ENCODE assay signal across 8 cellular contexts in genomic region chr5:78899922-78900362, GRCh38.
DNase-seq lines count a peak whose midpoint lies in the region; ATAC-seq lines count a peak whose summit lies in the region.

No MANE protein-coding gene starts in this region.

- no peaks in the 10 kb centered on the region for H3K4me1 ChIP-seq in aorta (ENCODE audit: control insufficient read depth in 1 of 2, insufficient read depth in 2 of 2, low read length in 2 of 2)

- no peak overlapping the region for H3K27ac ChIP-seq in aorta (ENCODE audit: low read depth in 1 of 2, low read length in 2 of 2)

- H3K4me3 ChIP-seq in aorta (ENCODE audit: low read length in 2 of 2), result no peak overlapping the region

- H3K9me3 ChIP-seq in aorta (ENCODE audit: control insufficient read depth, low read length), result peaks cover 2% of the 10 kb centered on the region

- no peak for ATAC-seq in GM21576 (IDR thresholded peaks at IDR 0.05; ENCODE audit: unreplicated experiment)
- no peak for ATAC-seq in GM18858 (IDR thresholded peaks at IDR 0.05; ENCODE audit: unreplicated experiment)
- no peak for ATAC-seq in aorta (ENCODE audit: low FRiP score)

- no peaks in the 10 kb centered on the region for H3K27me3 ChIP-seq in aorta (ENCODE audit: control insufficient read depth in 1 of 2, insufficient read depth in 2 of 2, low read length in 1 of 2)

- H3K36me3 ChIP-seq in aorta (ENCODE audit: control insufficient read depth in 1 of 2, insufficient read depth in 2 of 2, low read length in 1 of 2), result no peaks in the 10 kb centered on the region

- 12 to 22% methylated on average over 3 of the region's 3 CpGs for WGBS in aorta, 2 donors

- peak; percentile 27 to 44 for DNase-seq in NCI-H2081 (lab: John Stamatoyannopoulos, UW)
- no peak for DNase-seq in NCI-H2081 treated with DMSO at 0.1 percent for 48 hours (lab: John Stamatoyannopoulos, UW)
- DNase-seq in HuH-7 (ENCODE audit: low spot score), result peak; percentile 49
- peak; percentile 48 for DNase-seq in SKM-1 treated with dmso at 0.1 percent for 144 hours (lab: John Stamatoyannopoulos, UW; ENCODE audit: unreplicated experiment)
- DNase-seq in glomerular visceral epithelial cell (ENCODE audit: extremely low spot score), result peak; percentile 75
- DNase-seq in aorta, result no peak

- intact Hi-C loops in aorta (cut with DNase I), result loop anchor here in 1 of 2 donors (10.0 kb wide), 1 partner anchor 365 kb away; no protein-coding TSS in a partner anchor

Comparison
In these comparisons a context has a peak if more than half of its experiments do, and no peak if none do; other contexts are left out.
1. DNase-seq: peak in NCI-H2081 (2 of 2), HuH-7 (single experiment), SKM-1 treated with dmso at 0.1 percent for 144 hours (single experiment) and glomerular visceral epithelial cell (single experiment); none in NCI-H2081 treated with DMSO at 0.1 percent for 48 hours (single experiment) and aorta (0 of 2).